40 cellular contexts compared by ENCODE assay signal in genomic region chr10:80359644-80360043, GRCh38. TPM values are rescaled to one million over a fixed set of nuclear protein-coding genes. Genes with fewer than 3 reads are reported as not detected.
"Had no signal": no experiment of that assay in that cellular context is flagged by ENCODE, and none has a peak within 500 bp of the region (broad histone marks: within the 10 kb centered on the region; RNA-seq: fewer than 3 reads in every experiment).

No MANE protein-coding gene starts in this region.

- H3K9me3 ChIP-seq: adrenal gland, body of pancreas had no signal

- H3K27me3 ChIP-seq: body of pancreas, cardiac muscle cell had no signal

- H3K36me3 Mint-ChIP-seq: activated CD4-positive, alpha-beta memory T cell treated with anti-CD3 and anti-CD28 coated beads for 36 hours; activated naive CD4-positive, alpha-beta T cell treated with anti-CD3 and anti-CD28 coated beads, Interleukin-2, amount 50 U/mL, for 72 hours; activated naive CD8-positive, alpha-beta T cell treated with anti-CD3 and anti-CD28 coated beads for 36 hours had no signal

- H3K4me3 ChIP-seq: adrenal gland, body of pancreas, cardiac muscle cell had no signal

- DNase-seq: activated B cell treated with CpG ODN at 0.5 μM for 24 hours; activated CD4-positive, alpha-beta memory T cell treated with anti-CD3 and anti-CD28 coated beads for 36 hours; activated CD4-positive, alpha-beta T cell treated with anti-CD3 and anti-CD28 coated beads for 4 hours; activated CD4-positive, alpha-beta T cell treated with anti-CD3 and anti-CD28 coated beads, Interleukin-2, amount 10 ng/mL, durations not matched to agents 24 days and 14 days; activated CD4-positive, alpha-beta T cell treated with anti-CD3 and anti-CD28 coated beads, Interleukin-2, amount 50 U/mL, for 1 hour; activated CD4-positive, alpha-beta T cell treated with anti-CD3 and anti-CD28 coated beads, Interleukin-2, amount 50 U/mL, for 4 hours; activated CD4-positive, CD25-positive, alpha-beta regulatory T cell treated with anti-CD3 and anti-CD28 coated beads, Interleukin-2, amount 50 U/mL, for 72 hours; activated CD8-positive, alpha-beta memory T cell treated with anti-CD3 and anti-CD28 coated beads, Interleukin-2, amount 50 U/mL, for 4 hours; activated effector memory CD4-positive, alpha-beta T cell treated with anti-CD3 and anti-CD28 coated beads, Interleukin-2, amount 50 U/mL, for 16 hours; activated gamma-delta T cell treated with Interleukin-2 at 50 U/mL for 16 hours; activated naive CD4-positive, alpha-beta T cell; activated naive CD4-positive, alpha-beta T cell treated with anti-CD3 and anti-CD28 coated beads for 36 hours; activated naive CD4-positive, alpha-beta T cell treated with anti-CD3 and anti-CD28 coated beads, Interleukin-2, amount 50 U/mL, for 16 hours; activated naive CD8-positive, alpha-beta T cell treated with anti-CD3 and anti-CD28 coated beads for 36 hours; activated T-cell treated with anti-CD3 and anti-CD28 coated beads for 4 hours; activated T-cell treated with anti-CD3 and anti-CD28 coated beads, Interleukin-2, amount 50 U/mL, for 1 hour; activated T-cell treated with anti-CD3 and anti-CD28 coated beads, Interleukin-2, amount 50 U/mL, for 4 hours; activated T-cell treated with anti-CD3 and anti-CD28 coated beads, Interleukin-2, amount 50 U/mL, for 72 hours; adrenal gland; amniotic stem cell; aorta; body of pancreas; brain microvascular endothelial cell; caudate nucleus; cerebellar nuclear complex; T-helper 2 cell; T-helper 9 cell had no signal

- H3K27ac Mint-ChIP-seq: activated B cell treated with CpG ODN at 0.5 μM for 24 hours; activated CD4-positive, alpha-beta memory T cell treated with anti-CD3 and anti-CD28 coated beads for 36 hours; activated CD4-positive, alpha-beta T cell treated with anti-CD3 and anti-CD28 coated beads, Interleukin-2, amount 10 ng/mL, durations not matched to agents 24 days and 14 days; activated CD8-positive, alpha-beta T cell treated with anti-CD3 and anti-CD28 coated beads for 36 hours; activated naive CD4-positive, alpha-beta T cell treated with anti-CD3 and anti-CD28 coated beads for 36 hours; activated naive CD4-positive, alpha-beta T cell treated with anti-CD3 and anti-CD28 coated beads, Interleukin-2, amount 50 U/mL, for 72 hours; activated naive CD8-positive, alpha-beta T cell treated with anti-CD3 and anti-CD28 coated beads for 36 hours; activated T-cell treated with anti-CD3 and anti-CD28 coated beads, Interleukin-2, amount 50 U/mL, for 72 hours; activated T-helper 1 cell treated with anti-CD3 and anti-CD28 coated beads, Interleukin-12 subunit alpha, Interleukin-12 subunit beta, Interleukin-2, Interleukin-4 antibody, amounts not matched to agents 30 ng/mL and 10 ng/mL and 1 ng/mL, durations not matched to agents 14 hours and 24 hours and 36 hours; activated T-helper 17 cell treated with anti-CD3 and anti-CD28 coated beads, Interleukin-2, amount 50 U/mL, for 72 hours; T-helper 1 cell treated with Interleukin-12 subunit alpha and Interleukin-12 subunit beta and Interleukin-4 antibody, amounts not matched to agents 30 μg/mL and 1 μg/mL, for 36 hours; T-helper 2 cell treated with Interferon-gamma antibody and Interleukin-4, amounts not matched to agents 5 μg/mL and 100 μg/mL, for 36 hours had no signal

- H3K27ac ChIP-seq: adrenal gland, body of pancreas, brain microvascular endothelial cell, cardiac muscle cell, VCaP had no signal

- H3K4me1 Mint-ChIP-seq: activated T-helper 17 cell treated with anti-CD3 and anti-CD28 coated beads, Interleukin-2, amount 50 U/mL, for 72 hours; central memory CD8-positive, alpha-beta T cell had no signal

- H3K4me3 Mint-ChIP-seq: activated B cell treated with CpG ODN at 0.5 μM for 24 hours; activated CD4-positive, alpha-beta memory T cell treated with anti-CD3 and anti-CD28 coated beads for 36 hours; activated CD4-positive, alpha-beta T cell treated with anti-CD3 and anti-CD28 coated beads, Interleukin-2, amount 10 ng/mL, durations not matched to agents 24 days and 14 days; activated CD8-positive, alpha-beta T cell treated with anti-CD3 and anti-CD28 coated beads for 36 hours; activated naive CD4-positive, alpha-beta T cell treated with anti-CD3 and anti-CD28 coated beads for 36 hours; activated naive CD8-positive, alpha-beta T cell treated with anti-CD3 and anti-CD28 coated beads for 36 hours; activated T-cell treated with anti-CD3 and anti-CD28 coated beads, Interleukin-2, amount 50 U/mL, for 4 hours; activated T-cell treated with anti-CD3 and anti-CD28 coated beads, Interleukin-2, amount 50 U/mL, for 72 hours; activated T-helper 1 cell treated with anti-CD3 and anti-CD28 coated beads, Interleukin-12 subunit alpha, Interleukin-12 subunit beta, Interleukin-2, Interleukin-4 antibody, amounts not matched to agents 30 ng/mL and 10 ng/mL and 1 ng/mL, durations not matched to agents 14 hours and 24 hours and 36 hours; activated T-helper 17 cell treated with anti-CD3 and anti-CD28 coated beads, Interleukin-2, amount 50 U/mL, for 72 hours; central memory CD8-positive, alpha-beta T cell; T-helper 1 cell treated with Interleukin-12 subunit alpha and Interleukin-12 subunit beta and Interleukin-4 antibody, amounts not matched to agents 30 μg/mL and 1 μg/mL, for 36 hours; T-helper 2 cell treated with Interferon-gamma antibody and Interleukin-4, amounts not matched to agents 5 μg/mL and 100 μg/mL, for 36 hours had no signal

- ATAC-seq: activated CD8-positive, alpha-beta T cell treated with anti-CD3 and anti-CD28 coated beads for 36 hours; activated naive CD4-positive, alpha-beta T cell treated with anti-CD3 and anti-CD28 coated beads, Interleukin-2, amount 50 U/mL, for 72 hours; activated T-cell treated with anti-CD3 and anti-CD28 coated beads, Interleukin-2, amount 50 U/mL, for 4 hours; activated T-cell treated with anti-CD3 and anti-CD28 coated beads, Interleukin-2, amount 50 U/mL, for 72 hours; activated T-helper 17 cell treated with anti-CD3 and anti-CD28 coated beads, Interleukin-2, amount 50 U/mL, for 72 hours; body of pancreas had no signal

- H3K9me3 Mint-ChIP-seq: activated B cell treated with CpG ODN at 0.5 μM for 24 hours; activated CD4-positive, alpha-beta memory T cell treated with anti-CD3 and anti-CD28 coated beads for 36 hours; activated CD4-positive, alpha-beta T cell treated with anti-CD3 and anti-CD28 coated beads, Interleukin-2, amount 10 ng/mL, durations not matched to agents 24 days and 14 days; activated naive CD4-positive, alpha-beta T cell treated with anti-CD3 and anti-CD28 coated beads, Interleukin-2, amount 50 U/mL, for 72 hours; activated T-cell treated with anti-CD3 and anti-CD28 coated beads, Interleukin-2, amount 50 U/mL, for 4 hours; activated T-cell treated with anti-CD3 and anti-CD28 coated beads, Interleukin-2, amount 50 U/mL, for 72 hours; activated T-helper 1 cell treated with anti-CD3 and anti-CD28 coated beads, Interleukin-12 subunit alpha, Interleukin-12 subunit beta, Interleukin-2, Interleukin-4 antibody, amounts not matched to agents 30 ng/mL and 10 ng/mL and 1 ng/mL, durations not matched to agents 14 hours and 24 hours and 36 hours; activated T-helper 17 cell treated with anti-CD3 and anti-CD28 coated beads, Interleukin-2, amount 50 U/mL, for 72 hours; central memory CD8-positive, alpha-beta T cell; T-helper 1 cell treated with Interleukin-12 subunit alpha and Interleukin-12 subunit beta and Interleukin-4 antibody, amounts not matched to agents 30 μg/mL and 1 μg/mL, for 36 hours; T-helper 2 cell treated with Interferon-gamma antibody and Interleukin-4, amounts not matched to agents 5 μg/mL and 100 μg/mL, for 36 hours had no signal

- H3K36me3 ChIP-seq: adrenal gland, brain microvascular endothelial cell, cardiac muscle cell had no signal

- FAIRE-seq: astrocyte, bronchial epithelial cell, TTC549 had no signal

RNA-seq across cellular contexts. Expression of gene DYDC2, which starts 3.1 kb away (rescaled TPM):
- total RNA-seq: activated B cell treated with CpG ODN at 0.5 μM for 24 hours; activated CD4-positive, alpha-beta memory T cell treated with anti-CD3 and anti-CD28 coated beads for 36 hours; activated CD4-positive, alpha-beta T cell treated with anti-CD3 and anti-CD28 coated beads, Interleukin-2, amount 10 ng/mL, durations not matched to agents 24 days and 14 days; activated CD8-positive, alpha-beta memory T cell treated with anti-CD3 and anti-CD28 coated beads for 36 hours; activated naive CD4-positive, alpha-beta T cell treated with anti-CD3 and anti-CD28 coated beads for 36 hours; activated naive CD4-positive, alpha-beta T cell treated with anti-CD3 and anti-CD28 coated beads, Interleukin-2, amount 50 U/mL, for 72 hours; activated T-cell treated with anti-CD3 and anti-CD28 coated beads, Interleukin-2, amount 50 U/mL, for 4 hours; activated T-cell treated with anti-CD3 and anti-CD28 coated beads, Interleukin-2, amount 50 U/mL, for 72 hours; activated T-helper 1 cell treated with anti-CD3 and anti-CD28 coated beads, Interleukin-12 subunit alpha, Interleukin-12 subunit beta, Interleukin-2, Interleukin-4 antibody, amounts not matched to agents 30 ng/mL and 10 ng/mL and 1 ng/mL, durations not matched to agents 14 hours and 24 hours and 36 hours; activated T-helper 17 cell treated with anti-CD3 and anti-CD28 coated beads, Interleukin-2, amount 50 U/mL, for 72 hours; adrenal gland; aorta; astrocyte; body of pancreas; bronchial epithelial cell; cardiac muscle cell had no signal
- polyA plus RNA-seq: adrenal gland, aorta had no signal

RNA-seq across cellular contexts. Expression of gene DYDC1, which starts 3.1 kb away (rescaled TPM):
- total RNA-seq: activated B cell treated with CpG ODN at 0.5 μM for 24 hours; activated CD4-positive, alpha-beta memory T cell treated with anti-CD3 and anti-CD28 coated beads for 36 hours; activated CD4-positive, alpha-beta T cell treated with anti-CD3 and anti-CD28 coated beads, Interleukin-2, amount 10 ng/mL, durations not matched to agents 24 days and 14 days; activated CD8-positive, alpha-beta memory T cell treated with anti-CD3 and anti-CD28 coated beads for 36 hours; activated CD8-positive, alpha-beta T cell treated with anti-CD3 and anti-CD28 coated beads for 36 hours; activated naive CD4-positive, alpha-beta T cell treated with anti-CD3 and anti-CD28 coated beads for 36 hours; activated naive CD4-positive, alpha-beta T cell treated with anti-CD3 and anti-CD28 coated beads, Interleukin-2, amount 50 U/mL, for 72 hours; activated naive CD8-positive, alpha-beta T cell treated with anti-CD3 and anti-CD28 coated beads for 36 hours; activated T-cell treated with anti-CD3 and anti-CD28 coated beads, Interleukin-2, amount 50 U/mL, for 4 hours; activated T-cell treated with anti-CD3 and anti-CD28 coated beads, Interleukin-2, amount 50 U/mL, for 72 hours; activated T-helper 1 cell treated with anti-CD3 and anti-CD28 coated beads, Interleukin-12 subunit alpha, Interleukin-12 subunit beta, Interleukin-2, Interleukin-4 antibody, amounts not matched to agents 30 ng/mL and 10 ng/mL and 1 ng/mL, durations not matched to agents 14 hours and 24 hours and 36 hours; activated T-helper 17 cell treated with anti-CD3 and anti-CD28 coated beads, Interleukin-2, amount 50 U/mL, for 72 hours; adrenal gland; aorta; astrocyte; body of pancreas; bronchial epithelial cell; cardiac muscle cell had no signal
- polyA plus RNA-seq: adrenal gland, aorta, cardiac muscle cell had no signal
